26 cellular contexts compared by ENCODE assay signal in the genomic region with DNA sequence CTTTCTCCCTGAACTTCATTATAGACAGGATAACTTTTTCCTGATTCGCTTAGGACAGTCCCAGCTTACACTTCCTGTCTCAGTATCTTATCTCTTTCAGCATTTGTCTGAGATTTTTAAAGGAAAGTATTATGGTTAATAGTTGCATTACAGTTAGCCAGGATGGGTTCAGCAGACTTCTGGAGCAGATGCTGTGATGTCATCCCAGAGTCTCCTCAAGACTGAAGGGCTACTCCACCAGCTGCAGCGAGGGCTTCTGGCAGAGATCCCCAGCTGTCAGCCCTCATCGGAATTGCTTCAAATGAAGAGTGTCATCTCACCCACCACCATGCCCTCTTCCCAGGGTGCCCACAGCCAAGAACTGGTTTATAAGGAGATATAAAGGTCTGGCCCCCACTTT.
DNase-seq lines count a peak whose midpoint lies in the region; ATAC-seq and TF ChIP-seq lines count a peak whose summit lies in the region.
"Had no signal": no experiment of that assay in that cellular context is flagged by ENCODE, and none has a peak within 500 bp of the region (broad histone marks: within the 10 kb centered on the region; RNA-seq: fewer than 3 reads in every experiment).

No MANE protein-coding gene starts in this region.

- H3K79me2 ChIP-seq in fibroblast of lung (ENCODE audit: control insufficient read depth, insufficient read depth, low read length) = no peaks in the 10 kb centered on the region

- no peak for TF ChIP-seq POLR2A in vagina (IDR thresholded peaks at IDR 0.05)

- H3K9me3 Mint-ChIP-seq in stimulated activated effector memory CD8-positive, alpha-beta T cell treated with anti-CD3 and anti-CD28 coated beads, Interleukin-12 subunit alpha, Interleukin-12 subunit beta, amount 100 ng/mL, for 72 hours = no peaks in the 10 kb centered on the region
- H3K9me3 Mint-ChIP-seq: activated CD4-positive, alpha-beta T cell treated with anti-CD3 and anti-CD28 coated beads, Interleukin-2, amount 10 ng/mL, durations not matched to agents 7 days and 5 days; activated T-cell treated with anti-CD3 and anti-CD28 coated beads, Interleukin-2, amount 50 U/mL, for 72 hours; natural killer cell; stimulated activated naive B cell treated with anti-CD40 and anti-IgM and Interleukin-4, amounts not matched to agents 10 μg/mL and 1 μg/mL and 100 μg/mL, for 72 hours had no signal

- no peak overlapping the region for H3K4me3 Mint-ChIP-seq in stimulated activated effector memory CD8-positive, alpha-beta T cell treated with anti-CD3 and anti-CD28 coated beads, Interleukin-12 subunit alpha, Interleukin-12 subunit beta, amount 100 ng/mL, for 72 hours
- H3K4me3 Mint-ChIP-seq: activated CD4-positive, alpha-beta T cell treated with anti-CD3 and anti-CD28 coated beads, Interleukin-2, amount 10 ng/mL, durations not matched to agents 7 days and 5 days; activated CD8-positive, alpha-beta memory T cell treated with anti-CD3 and anti-CD28 coated beads, Interleukin-2, amount 10 ng/mL, durations not matched to agents 7 days and 5 days; activated T-cell treated with anti-CD3 and anti-CD28 coated beads, Interleukin-2, amount 50 U/mL, for 72 hours; natural killer cell; stimulated activated naive B cell treated with anti-CD40 and anti-IgM and Interleukin-4, amounts not matched to agents 10 μg/mL and 1 μg/mL and 100 μg/mL, for 72 hours had no signal

- H3K4me1 ChIP-seq in left ventricle myocardium inferior = peaks cover 15% of the 10 kb centered on the region
- H3K4me1 ChIP-seq in fibroblast of lung (ENCODE audit: control insufficient read depth, extremely low read depth, insufficient read depth, low read length) = no peaks in the 10 kb centered on the region
- H3K4me1 ChIP-seq in vagina = peaks cover 5% of the 10 kb centered on the region
- H3K4me1 ChIP-seq: SJSA1 had no signal

- TF ChIP-seq CTCF in left ventricle myocardium inferior (IDR thresholded peaks at IDR 0.05; ENCODE audit: borderline replicate concordance) (no peak), fibroblast of lung (conservative IDR thresholded peaks at IDR 0.05 in 1 of 2, IDR thresholded peaks at IDR 0.05 in 1 of 2; ENCODE audit: low read depth in 1 of 2, low read length in 2 of 2) (no peak), vagina (IDR thresholded peaks at IDR 0.05) (no peak)

- no peaks in the 10 kb centered on the region for H3K36me3 Mint-ChIP-seq in stimulated activated effector memory CD8-positive, alpha-beta T cell treated with anti-CD3 and anti-CD28 coated beads, Interleukin-12 subunit alpha, Interleukin-12 subunit beta, amount 100 ng/mL, for 72 hours
- H3K36me3 Mint-ChIP-seq: activated CD8-positive, alpha-beta memory T cell treated with anti-CD3 and anti-CD28 coated beads, Interleukin-2, amount 10 ng/mL, durations not matched to agents 7 days and 5 days; natural killer cell; stimulated activated naive B cell treated with anti-CD40 and anti-IgM and Interleukin-4, amounts not matched to agents 10 μg/mL and 1 μg/mL and 100 μg/mL, for 72 hours had no signal

- peak overlapping the region; percentile 42 for H3K4me2 ChIP-seq in fibroblast of lung (ENCODE audit: extremely low read depth, insufficient read depth, low read length)

- H3K4me3 ChIP-seq in left ventricle myocardium inferior = peak overlapping the region; percentile 33
- peak overlapping the region in 2 of 4 experiments; percentile 2 to 17 for H3K4me3 ChIP-seq in fibroblast of lung (replicated peaks in 1 of 4; ENCODE audit: control extremely low read depth in 1 of 4, insufficient read depth in 1 of 4, low read depth in 3 of 4, low read length in 4 of 4)
- no peak overlapping the region for H3K4me3 ChIP-seq in vagina
- H3K4me3 ChIP-seq: cardiac muscle cell, MG63, SJSA1 had no signal

- H3K27ac ChIP-seq in left ventricle myocardium inferior (replicated peaks) = no peak overlapping the region
- no peak overlapping the region for H3K27ac ChIP-seq in fibroblast of lung (ENCODE audit: insufficient read depth, low read length)
- H3K27ac ChIP-seq in vagina = no peak overlapping the region
- H3K27ac ChIP-seq: cardiac muscle cell, heart left ventricle, SJSA1 had no signal

- no peaks in the 10 kb centered on the region for H3K9me3 ChIP-seq in left ventricle myocardium inferior (replicated peaks)
- no peaks in the 10 kb centered on the region for H3K9me3 ChIP-seq in fibroblast of lung (ENCODE audit: control insufficient read depth, insufficient read depth, low read depth, low read length)
- H3K9me3 ChIP-seq in vagina = no peaks in the 10 kb centered on the region
- H3K9me3 ChIP-seq: heart left ventricle, MG63, SJSA1 had no signal

- intact Hi-C loops in left ventricle myocardium inferior (cut with micrococcal nuclease) (no loop called here), left ventricle myocardium superior (cut with micrococcal nuclease) (no loop called here), vagina (cut with DNase I) (no loop called here)

- no peak overlapping the region for H3K27ac Mint-ChIP-seq in stimulated activated effector memory CD8-positive, alpha-beta T cell treated with anti-CD3 and anti-CD28 coated beads, Interleukin-12 subunit alpha, Interleukin-12 subunit beta, amount 100 ng/mL, for 72 hours
- H3K27ac Mint-ChIP-seq: activated CD4-positive, alpha-beta T cell treated with anti-CD3 and anti-CD28 coated beads, Interleukin-2, amount 10 ng/mL, durations not matched to agents 7 days and 5 days; activated CD8-positive, alpha-beta memory T cell treated with anti-CD3 and anti-CD28 coated beads, Interleukin-2, amount 10 ng/mL, durations not matched to agents 7 days and 5 days; activated T-cell treated with anti-CD3 and anti-CD28 coated beads, Interleukin-2, amount 50 U/mL, for 72 hours; natural killer cell; stimulated activated naive B cell treated with anti-CD40 and anti-IgM and Interleukin-4, amounts not matched to agents 10 μg/mL and 1 μg/mL and 100 μg/mL, for 72 hours had no signal

- no peak for DNase-seq in left ventricle myocardium inferior
- no peak for DNase-seq in left ventricle myocardium superior
- peak; percentile 46 for DNase-seq in SK-N-DZ (ENCODE audit: low spot score)
- peak in 1 of 2 donors; percentile 32 for DNase-seq in fibroblast of lung (ENCODE audit: low read depth in 2 of 2)
- no peak for DNase-seq in stimulated activated effector memory CD8-positive, alpha-beta T cell treated with anti-CD3 and anti-CD28 coated beads, Interleukin-12 subunit alpha, Interleukin-12 subunit beta, amount 100 ng/mL, for 72 hours (ENCODE audit: low spot score in 2 of 2)
- DNase-seq in vagina (ENCODE audit: extremely low spot score in 2 of 2) = no peak
- DNase-seq in amygdala (lab: John Stamatoyannopoulos, UW) = no peak
- DNase-seq: activated CD4-positive, alpha-beta T cell treated with anti-CD3 and anti-CD28 coated beads, Interleukin-2, amount 10 ng/mL, durations not matched to agents 7 days and 5 days; activated CD8-positive, alpha-beta memory T cell treated with anti-CD3 and anti-CD28 coated beads, Interleukin-2, amount 10 ng/mL, durations not matched to agents 7 days and 5 days; activated naive CD4-positive, alpha-beta T cell treated with Interleukin-2 at 50 U/mL for 16 hours; activated T-cell treated with anti-CD3 and anti-CD28 coated beads, Interleukin-2, amount 50 U/mL, for 72 hours; C1 segment of cervical spinal cord; heart left ventricle; left colon; mesendoderm; MG63; natural killer cell; NCI-H1417 treated with DMSO at 0.1 percent for 48 hours; NCI-H2107; NCI-H510A treated with DMSO at 0.1 percent for 48 hours; stimulated activated CD4-positive, alpha-beta T cell treated with anti-CD3 and anti-CD28 coated beads, Interleukin-4, amount 100 ng/mL, for 1 hour; stimulated activated naive B cell treated with anti-CD40 and anti-IgM and Interleukin-4, amounts not matched to agents 10 μg/mL and 1 μg/mL and 100 μg/mL, for 72 hours; T-helper 2 cell had no signal

- no peaks in the 10 kb centered on the region for H3K4me1 Mint-ChIP-seq in stimulated activated effector memory CD8-positive, alpha-beta T cell treated with anti-CD3 and anti-CD28 coated beads, Interleukin-12 subunit alpha, Interleukin-12 subunit beta, amount 100 ng/mL, for 72 hours
- H3K4me1 Mint-ChIP-seq: activated CD4-positive, alpha-beta T cell treated with anti-CD3 and anti-CD28 coated beads, Interleukin-2, amount 10 ng/mL, durations not matched to agents 7 days and 5 days; activated CD8-positive, alpha-beta memory T cell treated with anti-CD3 and anti-CD28 coated beads, Interleukin-2, amount 10 ng/mL, durations not matched to agents 7 days and 5 days; natural killer cell had no signal

- H2AFZ ChIP-seq in fibroblast of lung (ENCODE audit: low read length) = no peak overlapping the region

- H3K9ac ChIP-seq in fibroblast of lung (ENCODE audit: insufficient read depth, low read length) = no peak overlapping the region

- H3K36me3 ChIP-seq in left ventricle myocardium inferior = no peaks in the 10 kb centered on the region
- H3K36me3 ChIP-seq in fibroblast of lung (ENCODE audit: control insufficient read depth, insufficient read depth, low read length) = no peaks in the 10 kb centered on the region
- no peaks in the 10 kb centered on the region for H3K36me3 ChIP-seq in vagina
- H3K36me3 ChIP-seq: cardiac muscle cell, heart left ventricle, MG63, SJSA1 had no signal

- no peaks in the 10 kb centered on the region for H3K27me3 ChIP-seq in left ventricle myocardium inferior (ENCODE audit: low read depth)
- H3K27me3 ChIP-seq in fibroblast of lung (ENCODE audit: control insufficient read depth, insufficient read depth, low read length) = no peaks in the 10 kb centered on the region
- H3K27me3 ChIP-seq in vagina = no peaks in the 10 kb centered on the region
- H3K27me3 ChIP-seq: cardiac muscle cell, heart left ventricle, MG63, SJSA1 had no signal

- no peak for ATAC-seq in left ventricle myocardium superior
- peak; percentile 42 for ATAC-seq in stimulated activated effector memory CD8-positive, alpha-beta T cell treated with anti-CD3 and anti-CD28 coated beads, Interleukin-12 subunit alpha, Interleukin-12 subunit beta, amount 100 ng/mL, for 72 hours
- ATAC-seq in GM21786 (IDR thresholded peaks at IDR 0.05; ENCODE audit: unreplicated experiment) = no peak
- ATAC-seq: activated CD8-positive, alpha-beta memory T cell treated with anti-CD3 and anti-CD28 coated beads, Interleukin-2, amount 10 ng/mL, durations not matched to agents 7 days and 5 days; activated T-cell treated with anti-CD3 and anti-CD28 coated beads, Interleukin-2, amount 50 U/mL, for 72 hours; left colon; stimulated activated naive B cell treated with anti-CD40 and anti-IgM and Interleukin-4, amounts not matched to agents 10 μg/mL and 1 μg/mL and 100 μg/mL, for 72 hours had no signal

- H4K20me1 ChIP-seq in fibroblast of lung (ENCODE audit: control insufficient read depth, extremely low read depth, insufficient read depth, low read length) = no peaks in the 10 kb centered on the region
